ENCODE assay signal across 12 cellular contexts in the genomic region with DNA sequence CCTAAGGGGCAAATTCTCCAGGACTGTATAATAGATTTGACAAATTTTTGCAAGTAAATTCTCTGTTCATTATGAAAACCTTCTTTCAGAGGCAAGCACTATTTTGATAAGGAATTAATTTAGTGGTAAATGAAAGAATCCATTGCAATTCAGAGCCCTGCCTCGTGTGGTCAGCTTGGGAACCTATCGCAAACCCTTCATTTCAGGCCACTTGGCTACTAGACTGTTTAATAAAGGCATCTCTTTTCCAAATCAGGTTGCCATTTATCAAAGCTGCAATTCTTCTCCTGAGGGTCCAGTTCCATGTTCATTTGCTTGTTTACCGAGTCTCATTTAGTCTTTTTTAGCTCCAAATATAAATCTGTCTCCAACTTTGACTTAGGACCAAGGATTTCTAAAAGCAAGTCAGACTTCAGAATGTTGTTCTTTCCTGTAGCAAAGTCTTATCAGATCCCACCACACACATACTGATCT. TPM values are rescaled to one million over a fixed set of nuclear protein-coding genes. Genes with fewer than 3 reads are reported as not detected.
DNase-seq lines count a peak whose midpoint lies in the region; ATAC-seq and TF ChIP-seq lines count a peak whose summit lies in the region.
"Had no signal": no experiment of that assay in that cellular context is flagged by ENCODE, and none has a peak within 500 bp of the region (broad histone marks: within the 10 kb centered on the region; RNA-seq: fewer than 3 reads in every experiment).

No MANE protein-coding gene starts in this region.

- H2BK5ac ChIP-seq in IMR-90 (ENCODE audit: low read depth, low read length, poor library complexity, severe bottlenecking): peak overlapping the region; percentile 84

- no peak for TF ChIP-seq RAD21 in IMR-90 (IDR thresholded peaks at IDR 0.05; ENCODE audit: low read length)

- H3K9me3 ChIP-seq in IMR-90 (ENCODE audit: control insufficient read depth, insufficient read depth, low read length): no peaks in the 10 kb centered on the region
- H3K9me3 ChIP-seq in lower lobe of right lung: no peaks in the 10 kb centered on the region
- peaks cover 0 to 6% (median 0%) of the 10 kb centered on the region in 5 donors for H3K9me3 ChIP-seq in subcutaneous abdominal adipose tissue (ENCODE audit: control insufficient read depth in 5 of 5, low read length in 5 of 5)
- no peaks in the 10 kb centered on the region for H3K9me3 ChIP-seq in breast epithelium
- H3K9me3 ChIP-seq: Peyer's patch had no signal

- H3K9me1 ChIP-seq in IMR-90 (ENCODE audit: insufficient read depth, low read length): peaks cover 19% of the 10 kb centered on the region

- TF ChIP-seq POLR2A in IMR-90 (IDR thresholded peaks at IDR 0.05; ENCODE audit: low read depth, low read length): no peak
- TF ChIP-seq POLR2A in breast epithelium (IDR thresholded peaks at IDR 0.05): no peak

- no peak overlapping the region for H2AK9ac ChIP-seq in IMR-90 (replicated peaks; ENCODE audit: low read depth, low read length, poor library complexity)

- H3K27me3 ChIP-seq in IMR-90 (ENCODE audit: control insufficient read depth, insufficient read depth, low read length) (no peaks in the 10 kb centered on the region), lower lobe of right lung (ENCODE audit: low read depth) (no peaks in the 10 kb centered on the region), subcutaneous abdominal adipose tissue (ENCODE audit: control insufficient read depth in 5 of 5, insufficient read depth in 4 of 5, low read length in 5 of 5) (no peaks in the 10 kb centered on the region), breast epithelium (no peaks in the 10 kb centered on the region)
- H3K27me3 ChIP-seq: Peyer's patch had no signal

- H4K91ac ChIP-seq in IMR-90 (ENCODE audit: insufficient read depth, low read depth, low read length): peak overlapping the region; percentile 68

- H3K4me2 ChIP-seq in IMR-90 (ENCODE audit: low read depth, low read length): peak overlapping the region; percentile 1; the same call in 1 of the 2 replicates

- dilution Hi-C loops in IMR-90 (cut with HindIII; ENCODE audit: low sequenced_read_pairs, unreplicated experiment): no loop called here

- WGBS in IMR-90 (ENCODE audit: extremely low coverage in 2 of 2, insufficient read length in 1 of 2), 2 experiments: 40% methylated on average over 2 of the region's 3 CpGs; no CpG with 5 or more reads in 1 of the 2 experiments

- H3K9ac ChIP-seq in IMR-90 (ENCODE audit: low read depth, low read length) (no peak overlapping the region), subcutaneous abdominal adipose tissue (ENCODE audit: low read length in 5 of 5) (no peak overlapping the region)

- peak overlapping the region; percentile 12 to 72 for H4K8ac ChIP-seq in IMR-90 (ENCODE audit: low read depth in 2 of 2, low read length in 2 of 2)

- H3K4me1 ChIP-seq in IMR-90 (ENCODE audit: control insufficient read depth, insufficient read depth, low read length) (peaks cover 22% of the 10 kb centered on the region), lower lobe of right lung (peaks cover 14% of the 10 kb centered on the region), subcutaneous abdominal adipose tissue (ENCODE audit: control insufficient read depth in 5 of 5, insufficient read depth in 5 of 5, low read length in 5 of 5) (peaks cover 0 to 27% (median 27%) of the 10 kb centered on the region in 5 donors), breast epithelium (peaks cover 3 to 12% of the 10 kb centered on the region in 2 donors)
- H3K4me1 ChIP-seq: Peyer's patch had no signal

- H3K79me1 ChIP-seq in IMR-90 (ENCODE audit: low read depth in 1 of 2, low read length in 2 of 2): no peaks in the 10 kb centered on the region

- intact Hi-C loops in IMR-90 (cut with micrococcal nuclease) (no loop called here), lower lobe of right lung (cut with DNase I) (no loop called here), breast epithelium (cut with DNase I; ENCODE audit: low total_unique reads) (no loop called here)

- no peak for DNase-seq in IMR-90
- DNase-seq in cardiac fibroblast (ENCODE audit: low read depth in 2 of 2): no peak
- no peak for DNase-seq in lower lobe of right lung
- DNase-seq in medulla oblongata (ENCODE audit: extremely low spot score): no peak
- no peak for DNase-seq in breast epithelium (ENCODE audit: low spot score in 2 of 2)
- DNase-seq in stimulated activated CD8-positive, alpha-beta memory T cell treated with anti-CD3 and anti-CD28 coated beads, Interleukin-4, amount 100 ng/mL, for 48 hours: no peak
- DNase-seq: central memory CD4-positive, alpha-beta T cell; Kasumi-1; NCI-H2107; Peyer's patch had no signal

- H3K56ac ChIP-seq in IMR-90 (ENCODE audit: extremely low read depth, insufficient read depth, low read length): peak overlapping the region; percentile 37; the same call in 1 of the 2 replicates

- peak overlapping the region; percentile 71 for H2BK20ac ChIP-seq in IMR-90 (ENCODE audit: low read depth, low read length)

- POLR2A ChIA-PET in IMR-90 (lab: Charles Lee; ENCODE audit: unreplicated experiment): interaction anchor here (1.0 to 1.5 kb wide), 2 partner anchors 9 to 28 kb away, joined by 4 to 5 read pairs; partner anchors contain the start of gene PPP1R3C

- peak overlapping the region; percentile 62 for H3K4ac ChIP-seq in IMR-90 (ENCODE audit: low read depth, low read length)

- no peaks in the 10 kb centered on the region for H4K20me1 ChIP-seq in IMR-90 (ENCODE audit: insufficient read depth, low read length)

- in situ Hi-C loops in IMR-90 (cut with MboI; ENCODE audit: low sequenced_read_pairs): no loop called here

- ATAC-seq in IMR-90 (ENCODE audit: low read depth): no peak
- no peak for ATAC-seq in lower lobe of right lung
- no peak for ATAC-seq in HG03378 (IDR thresholded peaks at IDR 0.05; ENCODE audit: unreplicated experiment)

- no TSS peak for BruUV-seq in IMR-90 (replicated peaks; lab: Mats Ljungman, UMichigan)

- peak overlapping the region; percentile 63 for H2BK120ac ChIP-seq in IMR-90 (ENCODE audit: low read depth, low read length)

- H2AFZ ChIP-seq in IMR-90 (replicated peaks; ENCODE audit: low read length, poor library complexity): no peak overlapping the region

- H3K4me3 ChIP-seq in IMR-90 (ENCODE audit: insufficient read depth, low read depth, low read length) (no peak overlapping the region), cardiac fibroblast (replicated peaks in 1 of 2; ENCODE audit: low read depth in 2 of 2, low read length in 2 of 2) (no peak overlapping the region), lower lobe of right lung (no peak overlapping the region), subcutaneous abdominal adipose tissue (ENCODE audit: low read depth in 1 of 5, low read length in 5 of 5) (no peak overlapping the region), breast epithelium (no peak overlapping the region)
- H3K4me3 ChIP-seq: Peyer's patch had no signal

- H3K36me3 ChIP-seq in IMR-90 (ENCODE audit: control insufficient read depth, insufficient read depth, low read length): no peaks in the 10 kb centered on the region
- H3K36me3 ChIP-seq in lower lobe of right lung: no peaks in the 10 kb centered on the region
- H3K36me3 ChIP-seq in subcutaneous abdominal adipose tissue (ENCODE audit: control insufficient read depth in 5 of 5, insufficient read depth in 5 of 5, low read length in 5 of 5): no peaks in the 10 kb centered on the region
- H3K36me3 ChIP-seq in breast epithelium: no peaks in the 10 kb centered on the region
- H3K36me3 ChIP-seq: Peyer's patch had no signal

- H3K14ac ChIP-seq in IMR-90 (replicated peaks; ENCODE audit: low read depth, low read length): peak overlapping the region; percentile 64; the same call in 1 of the 2 replicates

- H3K27ac ChIP-seq in IMR-90 (ENCODE audit: insufficient read depth, low read length): peak overlapping the region; percentile 68; the same call in 1 of the 2 replicates
- peak overlapping the region; percentile 21 for H3K27ac ChIP-seq in lower lobe of right lung
- peak overlapping the region; percentile 47 for H3K27ac ChIP-seq in subcutaneous abdominal adipose tissue (ENCODE audit: low read depth, low read length)
- no peak overlapping the region for H3K27ac ChIP-seq in breast epithelium

- peak overlapping the region; percentile 68 for H2AK5ac ChIP-seq in IMR-90 (ENCODE audit: low read depth, low read length)

- CTCF ChIA-PET in IMR-90 (lab: Yijun Ruan, JAX): interaction anchor here (0.6 to 1.1 kb wide), 3 partner anchors 8 to 307 kb away, joined by 3 to 5 read pairs (median 4); no protein-coding TSS in a partner anchor

- H4K5ac ChIP-seq in IMR-90 (ENCODE audit: low read depth, low read length): peak overlapping the region; percentile 50

- peak overlapping the region; percentile 69 for H3K18ac ChIP-seq in IMR-90 (ENCODE audit: low read depth, low read length)

- peak overlapping the region; percentile 88; the same call in 2 of the 3 replicates for H2BK15ac ChIP-seq in IMR-90 (ENCODE audit: low read depth, low read length)

- H3K23ac ChIP-seq in IMR-90 (ENCODE audit: low read depth, low read length): no peak overlapping the region

- TF ChIP-seq CTCF in IMR-90 (conservative IDR thresholded peaks at IDR 0.05; ENCODE audit: low read depth, low read length): peak; percentile 26; the same call in 1 of the 2 replicates
- peak; percentile 17 for TF ChIP-seq CTCF in cardiac fibroblast (IDR thresholded peaks at IDR 0.05; ENCODE audit: low read depth, low read length)
- TF ChIP-seq CTCF in lower lobe of right lung (IDR thresholded peaks at IDR 0.05): no peak
- TF ChIP-seq CTCF in breast epithelium (IDR thresholded peaks at IDR 0.05): no peak

TF ChIP-seq in IMR-90, 13 proteins besides CTCF, POLR2A, EP300 and RAD21 (continues in another document):
- TF ChIP-seq, protein P1, sequence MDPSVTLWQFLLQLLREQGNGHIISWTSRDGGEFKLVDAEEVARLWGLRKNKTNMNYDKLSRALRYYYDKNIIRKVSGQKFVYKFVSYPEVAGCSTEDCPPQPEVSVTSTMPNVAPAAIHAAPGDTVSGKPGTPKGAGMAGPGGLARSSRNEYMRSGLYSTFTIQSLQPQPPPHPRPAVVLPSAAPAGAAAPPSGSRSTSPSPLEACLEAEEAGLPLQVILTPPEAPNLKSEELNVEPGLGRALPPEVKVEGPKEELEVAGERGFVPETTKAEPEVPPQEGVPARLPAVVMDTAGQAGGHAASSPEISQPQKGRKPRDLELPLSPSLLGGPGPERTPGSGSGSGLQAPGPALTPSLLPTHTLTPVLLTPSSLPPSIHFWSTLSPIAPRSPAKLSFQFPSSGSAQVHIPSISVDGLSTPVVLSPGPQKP (IDR thresholded peaks at IDR 0.05; ENCODE audit: borderline replicate concordance, low read depth, low read length): no peak
- no peak for TF ChIP-seq MAZ (IDR thresholded peaks at IDR 0.05; ENCODE audit: borderline replicate concordance, low read depth, low read length)
- no peak for TF ChIP-seq MXI1 (IDR thresholded peaks at IDR 0.05; ENCODE audit: borderline replicate concordance, low read depth, low read length)
- TF ChIP-seq MAFK (IDR thresholded peaks at IDR 0.05; ENCODE audit: low read depth, low read length): no peak
- no peak for TF ChIP-seq RCOR1 (IDR thresholded peaks at IDR 0.05; ENCODE audit: insufficient replicate concordance, low read length)

RNA-seq across cellular contexts. Expression of gene PPP1R3C, which starts 28.4 kb away (rescaled TPM):
- 61.7 and 62.9 TPM in 2 replicates for total RNA-seq in IMR-90 (2012; rRNA removed)
- polyA plus RNA-seq in IMR-90 (2012; rRNA removed): 10.8 and 17.4 TPM in 2 replicates
- polyA plus RNA-seq in IMR-90 (2012; cell fraction: cytosol; rRNA removed): 4.8 and 6.4 TPM in 2 replicates
- polyA plus RNA-seq in IMR-90 (2012; cell fraction: nucleus; rRNA removed; ENCODE audit: low replicate concordance): 1.6 and 12.4 TPM in 2 replicates
- total RNA-seq in lower lobe of right lung: 10.8 TPM
- 10 to 100 TPM in 2 of 3 donors, 1 to 10 TPM in 1; 9.4 to 48.1 (median 14.4) TPM for total RNA-seq in breast epithelium

Comparison
In these comparisons a context has a peak if more than half of its experiments do, and no peak if none do; other contexts are left out.
1. H3K27ac ChIP-seq: peak in IMR-90 (single experiment), lower lobe of right lung (single experiment) and subcutaneous abdominal adipose tissue (single experiment); none in breast epithelium (0 of 2).
2. CTCF ChIP-seq: peak in IMR-90 (single experiment) and cardiac fibroblast (single experiment); none in lower lobe of right lung (single experiment) and breast epithelium (0 of 3).